ENCODE assay signal across 8 cellular contexts in genomic region chr21:33924079-33924765, GRCh38. TPM values are rescaled to one million over a fixed set of nuclear protein-coding genes. Genes with fewer than 3 reads are reported as not detected.
DNase-seq lines count a peak whose midpoint lies in the region; ATAC-seq, FAIRE-seq and TF ChIP-seq lines count a peak whose summit lies in the region.

No MANE protein-coding gene starts in this region.

- peak; percentile 73 for TF ChIP-seq CTCF in A549 (IDR thresholded peaks at IDR 0.05)
- peak; percentile 91 for TF ChIP-seq CTCF in lower lobe of right lung (IDR thresholded peaks at IDR 0.05)

- H3K4me3 Mint-ChIP-seq in activated CD4-positive, alpha-beta T cell treated with anti-CD3 and anti-CD28 coated beads, Interleukin-2, amount 10 ng/mL, durations not matched to agents 24 days and 14 days, result no peak overlapping the region

- TF ChIP-seq EP300 in A549 (IDR thresholded peaks at IDR 0.05), result no peak

- no peaks in the 10 kb centered on the region for H3K27me3 ChIP-seq in lower lobe of right lung (ENCODE audit: low read depth)

- TF ChIP-seq RAD21 in A549 (conservative IDR thresholded peaks at IDR 0.05 in 1 of 2, IDR thresholded peaks at IDR 0.05 in 1 of 2), result peak; percentile 94

- no peak overlapping the region for H3K4me3 ChIP-seq in A549
- no peak overlapping the region for H3K4me3 ChIP-seq in lower lobe of right lung

- POLR2A ChIA-PET in A549 (lab: Yijun Ruan, JAX), result interaction anchor here (1.3 to 1.8 kb wide), 2 partner anchors 149 to 424 kb away, joined by 7 to 11 read pairs; partner anchors contain the start of genes MRPS6 and SLC5A3

- H3K9me3 Mint-ChIP-seq in activated CD4-positive, alpha-beta T cell treated with anti-CD3 and anti-CD28 coated beads, Interleukin-2, amount 10 ng/mL, durations not matched to agents 24 days and 14 days, result no peaks in the 10 kb centered on the region

- TF ChIP-seq POLR2A in A549 (IDR thresholded peaks at IDR 0.05; ENCODE audit: low read length), result no peak

- CTCF ChIA-PET in A549 (lab: Yijun Ruan, JAX), result interaction anchor here (0.6 to 8.9 kb wide), 68 partner anchors 10 to 702 kb away, joined by 3 to 239 read pairs (median 4); partner anchors contain the start of genes ATP5PO, MRPS6 and SLC5A3

- no peak overlapping the region for H3K27ac Mint-ChIP-seq in activated CD4-positive, alpha-beta T cell treated with anti-CD3 and anti-CD28 coated beads, Interleukin-2, amount 10 ng/mL, durations not matched to agents 24 days and 14 days

- H3K27me3 Mint-ChIP-seq in activated CD4-positive, alpha-beta T cell treated with anti-CD3 and anti-CD28 coated beads, Interleukin-2, amount 10 ng/mL, durations not matched to agents 24 days and 14 days, result no peaks in the 10 kb centered on the region

- no peak for FAIRE-seq in A549 (lab: Jason Lieb, UNC)

- H3K27ac ChIP-seq in A549, result peak overlapping the region; percentile 39 to 67; a peak in 3 of 6 replicates
- H3K27ac ChIP-seq in lower lobe of right lung, result no peak overlapping the region

- peaks cover 4% of the 10 kb centered on the region for H3K36me3 Mint-ChIP-seq in activated CD4-positive, alpha-beta T cell treated with anti-CD3 and anti-CD28 coated beads, Interleukin-2, amount 10 ng/mL, durations not matched to agents 24 days and 14 days (ENCODE audit: low read depth)

- DNase-seq in A549 (ENCODE audit: low read depth in 1 of 2, low spot score in 1 of 2) (peak; percentile 48 to 76), NCI-H526 (lab: John Stamatoyannopoulos, UW) (peak; percentile 70 to 93), dedifferentiated amniotic fluid mesenchymal stem cell (ENCODE audit: extremely low spot score) (peak; percentile 80), lower lobe of right lung (peak; percentile 91)
- DNase-seq in activated CD4-positive, alpha-beta T cell treated with anti-CD3 and anti-CD28 coated beads, Interleukin-2, amount 10 ng/mL, durations not matched to agents 24 days and 14 days, result peak; percentile 97
- DNase-seq in stimulated activated CD8-positive, alpha-beta memory T cell treated with anti-CD3 and anti-CD28 coated beads, Interleukin-12 subunit alpha, Interleukin-12 subunit beta, amount 100 ng/mL, for 1 hour (ENCODE audit: low read depth), result peak; percentile 93

- peak overlapping the region; percentile 67 for H3K4me2 ChIP-seq in A549

- intact Hi-C loops in activated CD4-positive, alpha-beta T cell treated with anti-CD3 and anti-CD28 coated beads, Interleukin-2, amount 10 ng/mL, durations not matched to agents 24 days and 14 days (cut with micrococcal nuclease), result loop anchor here (2.0 to 5.0 kb wide), 6 partner anchors 53 to 425 kb away; no protein-coding TSS in a partner anchor
- intact Hi-C loops in lower lobe of right lung (cut with DNase I), result loop anchor here (5.0 kb wide), 1 partner anchor 423 kb away; no protein-coding TSS in a partner anchor

- H3K4me1 ChIP-seq in A549 (peaks cover 5% of the 10 kb centered on the region; the same call in 1 of the 3 replicates), lower lobe of right lung (peaks cover 7% of the 10 kb centered on the region)

- peak; percentile 98 for ATAC-seq in A549
- peak; percentile 67 for ATAC-seq in GM18520 (IDR thresholded peaks at IDR 0.05; ENCODE audit: unreplicated experiment)
- ATAC-seq in HG03439 (IDR thresholded peaks at IDR 0.05; ENCODE audit: unreplicated experiment), result peak; percentile 81
- peak; percentile 94 for ATAC-seq in lower lobe of right lung

- H3K9me3 ChIP-seq in A549 (no peaks in the 10 kb centered on the region), lower lobe of right lung (no peaks in the 10 kb centered on the region)

- 25% methylated on average over 12 of the region's 13 CpGs for WGBS in A549 (ENCODE audit: missing lambda C conversion rate)

- no peaks in the 10 kb centered on the region for H3K36me3 ChIP-seq in lower lobe of right lung

- peaks cover 13% of the 10 kb centered on the region for H3K4me1 Mint-ChIP-seq in activated CD4-positive, alpha-beta T cell treated with anti-CD3 and anti-CD28 coated beads, Interleukin-2, amount 10 ng/mL, durations not matched to agents 24 days and 14 days

TF ChIP-seq in A549, 52 proteins besides CTCF, POLR2A, EP300 and RAD21:
- TF ChIP-seq ESRRA (IDR thresholded peaks at IDR 0.05; ENCODE audit: borderline replicate concordance, low read length), result peak; percentile 80; the same call in 1 of the 2 replicates
- TF ChIP-seq MYC (IDR thresholded peaks at IDR 0.05; ENCODE audit: borderline replicate concordance, low read length), result no peak
- peak; percentile 49; the same call in 1 of the 2 replicates for TF ChIP-seq MAX (IDR thresholded peaks at IDR 0.05)
- no peak for TF ChIP-seq EHF (CRISPR knock-in tag; IDR thresholded peaks at IDR 0.05)
- TF ChIP-seq CEBPB (IDR thresholded peaks at IDR 0.05), result no peak
- no peak for TF ChIP-seq ZNF302 (CRISPR knock-in tag; IDR thresholded peaks at IDR 0.05)
- TF ChIP-seq SMC3 (IDR thresholded peaks at IDR 0.05), result peak; percentile 92
- no peak for TF ChIP-seq KDM5A (IDR thresholded peaks at IDR 0.05)
- TF ChIP-seq KDM1A (IDR thresholded peaks at IDR 0.05; ENCODE audit: low read depth), result no peak
- no peak for TF ChIP-seq PHF8 (IDR thresholded peaks at IDR 0.05; ENCODE audit: borderline replicate concordance, low read depth)

RNA-seq across cellular contexts. Expression of gene ATP5PO, which starts 8.6 kb away (rescaled TPM):
- 252 and 266 TPM in 2 replicates for polyA plus RNA-seq in A549 (2011; rRNA removed)
- 123 and 140 TPM in 2 replicates for polyA plus RNA-seq in A549 (2012; cell fraction: cytosol; rRNA removed)
- 39.5 and 61.9 TPM in 2 replicates for polyA plus RNA-seq in A549 (2012; cell fraction: nucleus; rRNA removed)
- 143 to 150 TPM (median 143 TPM) in 3 replicates for polyA plus RNA-seq in A549 (2017; fragmentation: RNase III; extraction: RNeasy Plus Mini Kit Qiagen cat#74134 plus additional on column Dnase treatment)
- polyA minus RNA-seq in A549 (2011; rRNA and poly(A)+ RNA removed), result 38.3 and 40.8 TPM in 2 replicates
- 172 and 194 TPM in 2 replicates for total RNA-seq in activated CD4-positive, alpha-beta T cell treated with anti-CD3 and anti-CD28 coated beads, Interleukin-2, amount 10 ng/mL, durations not matched to agents 24 days and 14 days
- 100 TPM for total RNA-seq in lower lobe of right lung
